In genomic region chr1:155856975-155857930, GRCh38 we compare ENCODE assay signal across 8 cellular contexts. TPM values are rescaled to one million over a fixed set of nuclear protein-coding genes. Genes with fewer than 3 reads are reported as not detected.
DNase-seq lines count a peak whose midpoint lies in the region; ATAC-seq, FAIRE-seq and TF ChIP-seq lines count a peak whose summit lies in the region.

TSS of gene GON4L (minus strand) at chr1:155857214. CDS start at chr1:155853780, 3,434 bp downstream.

- H3K4me3 ChIP-seq in bronchial epithelial cell (ENCODE audit: low read depth, low read length), result peak within 1 kb of the TSS; percentile 78
- H3K4me3 ChIP-seq in iPS-20b (ENCODE audit: low read length), result peak within 1 kb of the TSS; percentile 93
- peak within 1 kb of the TSS; percentile 66 to 88 (median 79) for H3K4me3 ChIP-seq in skin epidermis

- H3K27me3 Mint-ChIP-seq in WTC11 (ENCODE audit: low read depth), result no peaks in the 10 kb centered on the region; the same call in 1 of the 2 replicates

- H3K27ac ChIP-seq in iPS-20b (ENCODE audit: low read length) (no peak within 1 kb of the TSS), skin epidermis (peak within 1 kb of the TSS; percentile 56 to 96 (median 87))

- TF ChIP-seq CTCF in WTC11 (IDR thresholded peaks at IDR 0.05) (no peak), bronchial epithelial cell (IDR thresholded peaks at IDR 0.05; ENCODE audit: insufficient read depth, low read length, severe bottlenecking) (no peak)

- H3K4me3 Mint-ChIP-seq in WTC11, result peak within 1 kb of the TSS; percentile 99

- H3K4me1 Mint-ChIP-seq in WTC11, result peaks cover 20% of the 10 kb centered on the region

- ATAC-seq in GM18867 (IDR thresholded peaks at IDR 0.05; ENCODE audit: unreplicated experiment), result peak; percentile 46
- ATAC-seq in HG03159 (IDR thresholded peaks at IDR 0.05; ENCODE audit: unreplicated experiment), result peak; percentile 50
- peak; percentile 68 for ATAC-seq in WTC11

- H3K27me3 ChIP-seq in bronchial epithelial cell (ENCODE audit: control insufficient read depth, insufficient read depth, low read length) (no peaks in the 10 kb centered on the region), iPS-20b (ENCODE audit: insufficient read depth, low read length) (no peaks in the 10 kb centered on the region)

- CTCF ChIA-PET in WTC11 (lab: Charles Lee), result interaction anchor here (1.2 kb wide), 1 partner anchor 132 kb away, joined by 4 read pairs; no protein-coding TSS in a partner anchor

- no peaks in the 10 kb centered on the region for H3K9me3 Mint-ChIP-seq in WTC11

- H3K27ac Mint-ChIP-seq in WTC11, result peak within 1 kb of the TSS; percentile 99

- H3K4me1 ChIP-seq in iPS-20b (ENCODE audit: insufficient read depth, low read length), result peaks cover 5% of the 10 kb centered on the region; the same call in 1 of the 2 replicates

- no peaks in the 10 kb centered on the region for H3K9me3 ChIP-seq in iPS-20b (ENCODE audit: insufficient read depth, low read depth, low read length)

- POLR2A ChIA-PET in WTC11 (lab: Charles Lee), result interaction anchor here (0.6 kb wide), 1 partner anchor 12 kb away, joined by 10 read pairs; no protein-coding TSS in a partner anchor

- peaks cover 4% of the 10 kb centered on the region for H3K36me3 ChIP-seq in bronchial epithelial cell (ENCODE audit: control insufficient read depth, insufficient read depth, low read length)
- H3K36me3 ChIP-seq in iPS-20b (ENCODE audit: insufficient read depth, low read depth, low read length), result peaks cover 28% of the 10 kb centered on the region

- DNase-seq in NCI-H345 (lab: John Stamatoyannopoulos, UW), result peak; percentile 100
- DNase-seq in WTC11 (ENCODE audit: low spot score), result peak; percentile 78
- DNase-seq in bronchial epithelial cell (ENCODE audit: low read depth), result peak; percentile 89

- FAIRE-seq in A204.1 (lab: Jason Lieb, UNC), result peak; percentile 92
- no peak for FAIRE-seq in bronchial epithelial cell (lab: Jason Lieb, UNC)

- H3K36me3 Mint-ChIP-seq in WTC11, result peaks cover 26% of the 10 kb centered on the region

- H3K9ac ChIP-seq in iPS-20b (ENCODE audit: low read depth, low read length), result peak within 1 kb of the TSS; percentile 92

TF ChIP-seq in WTC11, 78 proteins besides CTCF, POLR2A, EP300 and RAD21 (continues in another document):
- peak; percentile 72; the same call in 1 of the 2 replicates for TF ChIP-seq MAX (CRISPR knock-in tag; IDR thresholded peaks at IDR 0.05)
- peak; percentile 58; the same call in 1 of the 2 replicates for TF ChIP-seq FOXP1 (CRISPR knock-in tag; IDR thresholded peaks at IDR 0.05; ENCODE audit: borderline replicate concordance)
- TF ChIP-seq FOXP4 (CRISPR knock-in tag; IDR thresholded peaks at IDR 0.05), result peak; percentile 79
- TF ChIP-seq ZNF532 (CRISPR knock-in tag; IDR thresholded peaks at IDR 0.05; ENCODE audit: borderline replicate concordance), result no peak
- TF ChIP-seq GABPB1 (CRISPR knock-in tag; IDR thresholded peaks at IDR 0.05), result peak; percentile 73
- TF ChIP-seq SP1 (CRISPR knock-in tag; conservative IDR thresholded peaks at IDR 0.05), result peak; percentile 94
- TF ChIP-seq ARID4B (CRISPR knock-in tag; IDR thresholded peaks at IDR 0.05; ENCODE audit: borderline replicate concordance), result peak; percentile 64; the same call in 1 of the 2 replicates
- TF ChIP-seq FOXK1 (CRISPR knock-in tag; IDR thresholded peaks at IDR 0.05), result peak; percentile 91
- no peak for TF ChIP-seq ZMAT4 (CRISPR knock-in tag; IDR thresholded peaks at IDR 0.05)
- TF ChIP-seq TEAD1 (CRISPR knock-in tag; IDR thresholded peaks at IDR 0.05), result 0 out of 2 replicates have a peak, but pooled peaks have one; percentile 23
- peak; percentile 77 for TF ChIP-seq ETV6 (CRISPR knock-in tag; IDR thresholded peaks at IDR 0.05)

RNA-seq across cellular contexts. Expression of gene GON4L, which starts in this region (rescaled TPM):
- total RNA-seq in WTC11 (2021) (44.6 to 54.4 TPM (median 46.6 TPM) in 3 replicates), bronchial epithelial cell (20.1 and 20.5 TPM in 2 replicates)
